In the genomic region with DNA sequence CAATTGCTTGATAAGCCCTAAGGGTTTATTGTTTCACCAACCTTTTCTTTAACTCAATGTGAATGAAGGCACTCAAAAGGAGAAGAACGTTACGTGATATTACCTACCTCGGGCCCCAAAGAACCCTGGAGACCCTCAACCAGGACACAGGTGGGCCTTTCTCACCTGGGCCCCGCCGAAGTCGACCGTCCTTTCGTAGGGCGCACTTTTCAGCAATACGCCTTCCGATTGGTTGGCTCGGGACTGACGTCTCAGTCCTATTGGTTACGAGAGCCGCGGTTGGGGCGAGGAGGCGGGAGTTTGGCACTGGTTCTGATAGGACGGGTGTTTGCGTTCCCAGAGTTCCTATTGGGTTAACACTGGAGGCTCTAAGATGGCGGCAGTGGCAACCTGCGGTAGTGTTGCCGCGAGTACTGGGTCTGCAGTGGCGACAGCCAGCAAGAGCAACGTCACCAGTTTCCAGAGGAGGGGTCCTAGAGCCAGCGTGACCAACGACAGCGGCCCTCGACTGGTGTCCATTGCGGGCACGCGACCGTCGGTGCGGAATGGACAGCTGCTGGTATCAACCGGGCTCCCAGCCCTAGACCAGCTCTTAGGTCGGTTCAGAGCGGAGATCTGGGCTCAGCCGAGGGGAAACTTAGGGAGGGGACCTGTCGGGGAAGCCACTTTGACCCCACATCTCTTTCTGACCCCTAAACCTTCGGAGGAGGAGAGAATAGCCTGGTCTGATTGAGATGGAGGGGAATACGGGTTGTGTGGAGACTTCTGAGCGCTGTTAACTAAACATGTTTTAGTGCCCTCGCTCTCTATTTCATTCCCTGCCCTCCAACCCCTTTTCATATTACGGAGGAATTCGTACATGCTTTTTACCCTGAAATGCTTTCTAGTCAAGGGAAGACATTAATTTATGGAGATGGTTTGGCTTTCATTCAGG, we compare ENCODE assay signal across 8 cellular contexts. TPM values are rescaled to one million over a fixed set of nuclear protein-coding genes. Genes with fewer than 3 reads are reported as not detected.
A peak's percentile ranks its signal among the peaks of the same experiment; 100 is the strongest.
DNase-seq lines count a peak whose midpoint lies in the region; ATAC-seq and TF ChIP-seq lines count a peak whose summit lies in the region.

A gene with protein sequence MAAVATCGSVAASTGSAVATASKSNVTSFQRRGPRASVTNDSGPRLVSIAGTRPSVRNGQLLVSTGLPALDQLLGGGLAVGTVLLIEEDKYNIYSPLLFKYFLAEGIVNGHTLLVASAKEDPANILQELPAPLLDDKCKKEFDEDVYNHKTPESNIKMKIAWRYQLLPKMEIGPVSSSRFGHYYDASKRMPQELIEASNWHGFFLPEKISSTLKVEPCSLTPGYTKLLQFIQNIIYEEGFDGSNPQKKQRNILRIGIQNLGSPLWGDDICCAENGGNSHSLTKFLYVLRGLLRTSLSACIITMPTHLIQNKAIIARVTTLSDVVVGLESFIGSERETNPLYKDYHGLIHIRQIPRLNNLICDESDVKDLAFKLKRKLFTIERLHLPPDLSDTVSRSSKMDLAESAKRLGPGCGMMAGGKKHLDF (plus strand): TSS at position 356 of the 934 bp plus-strand sequence. CDS start 18 bp downstream, at position 374.
Gene IMMP1L (minus strand): TSS at position 211 of the 934 bp plus-strand sequence. CDS start 46,346 bp downstream, outside the sequence.

- H2BK12ac ChIP-seq in mesenchymal stem cell (ENCODE audit: low read length in 2 of 2): no peak within 1 kb of the TSS

- H3K23ac ChIP-seq in mesenchymal stem cell (ENCODE audit: low read length in 2 of 2): no peak within 1 kb of the TSS

- H3K36me3 ChIP-seq in mesenchymal stem cell (ENCODE audit: control insufficient read depth in 1 of 2, insufficient read depth in 2 of 2, low read depth in 1 of 2, low read length in 2 of 2): peaks cover 0 to 3% of the 10 kb centered on the region in 2 experiments

- no peak within 1 kb of the TSS for H2AK5ac ChIP-seq in mesenchymal stem cell (ENCODE audit: low read length, severe bottlenecking)

- no peaks in the 10 kb centered on the region for H3K9me3 Mint-ChIP-seq in effector memory CD8-positive, alpha-beta T cell

- peak within 1 kb of the TSS; percentile 21 for H4K8ac ChIP-seq in mesenchymal stem cell (ENCODE audit: low read length)

- no peak for TF ChIP-seq CTCF in GM20000 (IDR thresholded peaks at IDR 0.05; ENCODE audit: extremely low read depth, missing control alignments)

- H3K14ac ChIP-seq in mesenchymal stem cell (ENCODE audit: low read length in 2 of 2): no peak within 1 kb of the TSS

- peak within 1 kb of the TSS; percentile 92 for H3K9ac ChIP-seq in mesenchymal stem cell (ENCODE audit: low read length)

- H3K4me3 Mint-ChIP-seq in effector memory CD8-positive, alpha-beta T cell: peak within 1 kb of the TSS; percentile 91 to 98

- no peak within 1 kb of the TSS for H2BK15ac ChIP-seq in mesenchymal stem cell (ENCODE audit: low read depth, poor library complexity, severe bottlenecking)

- POLR2A ChIA-PET in activated CD8-positive, alpha-beta memory T cell treated with anti-CD3 and anti-CD28 coated beads for 36 hours (lab: Charles Lee): no interaction called here

- peaks cover 14% of the 10 kb centered on the region for H3K36me3 Mint-ChIP-seq in effector memory CD8-positive, alpha-beta T cell (ENCODE audit: insufficient read depth)

- peak within 1 kb of the TSS; percentile 5 to 61 for H3K4ac ChIP-seq in mesenchymal stem cell (ENCODE audit: low read depth in 1 of 2, low read length in 2 of 2)

- no peaks in the 10 kb centered on the region for H3K27me3 ChIP-seq in mesenchymal stem cell (ENCODE audit: control insufficient read depth in 1 of 2, insufficient read depth in 1 of 2, low read length in 2 of 2)

- no peaks in the 10 kb centered on the region for H3K27me3 Mint-ChIP-seq in effector memory CD8-positive, alpha-beta T cell

- no peaks in the 10 kb centered on the region for H3K4me1 ChIP-seq in mesenchymal stem cell (ENCODE audit: control insufficient read depth, insufficient read depth, low read depth, low read length)

- peak within 1 kb of the TSS; percentile 84 for H2AFZ ChIP-seq in mesenchymal stem cell (ENCODE audit: low read depth, low read length)

- DNase-seq in CMK (ENCODE audit: low read depth) (peak; percentile 76), GM20000 (ENCODE audit: low spot score) (peak; percentile 93), HT-29 (ENCODE audit: low spot score) (peak; percentile 99), NOMO-1 (lab: John Stamatoyannopoulos, UW; ENCODE audit: unreplicated experiment in 2 of 2) (peak; percentile 93 to 96), mesenchymal stem cell (peak; percentile 97)
- DNase-seq in effector memory CD8-positive, alpha-beta T cell: peak; percentile 95 to 97 (median 95)
- DNase-seq in stimulated activated CD8-positive, alpha-beta memory T cell treated with anti-CD3 and anti-CD28 coated beads, Interleukin-12 subunit alpha, Interleukin-12 subunit beta, amount 100 ng/mL, for 4 hours (ENCODE audit: low read depth): peak; percentile 84

- peak within 1 kb of the TSS; percentile 72 for H4K91ac ChIP-seq in mesenchymal stem cell (ENCODE audit: low read length)

- H2BK120ac ChIP-seq in mesenchymal stem cell (ENCODE audit: low read depth, low read length): no peak within 1 kb of the TSS

- peak within 1 kb of the TSS; percentile 95 to 99 for H3K27ac Mint-ChIP-seq in effector memory CD8-positive, alpha-beta T cell

- H3K4me2 ChIP-seq in mesenchymal stem cell (ENCODE audit: low read length, poor library complexity, severe bottlenecking): peak within 1 kb of the TSS; percentile 67

- H3K18ac ChIP-seq in mesenchymal stem cell (ENCODE audit: low read depth in 1 of 2, low read length in 2 of 2): peak within 1 kb of the TSS; percentile 34 to 61

- WGBS in mesenchymal stem cell: under 1% methylated on average over 43 of the region's 47 CpGs

- peaks cover 14% of the 10 kb centered on the region for H3K79me1 ChIP-seq in mesenchymal stem cell (replicated peaks; ENCODE audit: low read length, poor library complexity, severe bottlenecking)

- H3K9me3 ChIP-seq in mesenchymal stem cell (ENCODE audit: control insufficient read depth, low read length): no peaks in the 10 kb centered on the region

- H3K27ac ChIP-seq in mesenchymal stem cell (ENCODE audit: low read length, poor library complexity, severe bottlenecking): no peak within 1 kb of the TSS

- no peak within 1 kb of the TSS for H2BK5ac ChIP-seq in mesenchymal stem cell (ENCODE audit: low read depth, low read length, poor library complexity, severe bottlenecking)

- H3K4me3 ChIP-seq in mesenchymal stem cell (ENCODE audit: insufficient read depth in 1 of 2, low read depth in 1 of 2, low read length in 2 of 2): peak within 1 kb of the TSS; percentile 82 to 96

- peaks cover 28 to 39% of the 10 kb centered on the region in 2 donors for H3K4me1 Mint-ChIP-seq in effector memory CD8-positive, alpha-beta T cell (ENCODE audit: low read depth in 2 of 2)

- CTCF ChIA-PET in activated CD8-positive, alpha-beta memory T cell treated with anti-CD3 and anti-CD28 coated beads for 36 hours (lab: Charles Lee): no interaction called here

- ATAC-seq in effector memory CD8-positive, alpha-beta T cell (replicated peaks): peak; percentile 98

RNA-seq across cellular contexts. Expression of the first gene that starts in this region (rescaled TPM):
- total RNA-seq in HT-29 (2014; rRNA removed; shearing (Covaris generic)): 23.0 and 24.6 TPM in 2 replicates
- 10 to 100 TPM; 21.4 to 24.8 TPM for total RNA-seq in activated CD8-positive, alpha-beta memory T cell treated with anti-CD3 and anti-CD28 coated beads for 36 hours
- polyA plus RNA-seq in mesenchymal stem cell (2013, experiment 1 of 2): 9.5 TPM
- 10.3 TPM for polyA plus RNA-seq in mesenchymal stem cell (2013, experiment 2 of 2)

RNA-seq across cellular contexts. Expression of gene IMMP1L, which starts in this region (rescaled TPM):
- 13.5 and 26.2 TPM in 2 replicates for total RNA-seq in HT-29 (2014; rRNA removed; shearing (Covaris generic))
- 10 to 100 TPM; 28.8 to 29.4 TPM for total RNA-seq in activated CD8-positive, alpha-beta memory T cell treated with anti-CD3 and anti-CD28 coated beads for 36 hours
- 8.1 TPM for polyA plus RNA-seq in mesenchymal stem cell (2013, experiment 1 of 2)
- polyA plus RNA-seq in mesenchymal stem cell (2013, experiment 2 of 2): 8.0 TPM
